Comparison of ENCODE assay signal across 17 cellular contexts in genomic region chr15:48411971-48412591, GRCh38.
DNase-seq lines count a peak whose midpoint lies in the region; TF ChIP-seq lines count a peak whose summit lies in the region.
"Had no signal": no experiment of that assay in that cellular context is flagged by ENCODE, and none has a peak within 500 bp of the region (broad histone marks: within the 10 kb centered on the region; RNA-seq: fewer than 3 reads in every experiment).

No MANE protein-coding gene starts in this region.

- peaks cover 10 to 68% (median 42%) of the 10 kb centered on the region in 5 donors for H3K4me1 ChIP-seq in subcutaneous abdominal adipose tissue (ENCODE audit: control insufficient read depth in 5 of 5, insufficient read depth in 5 of 5, low read length in 5 of 5)
- H3K4me1 ChIP-seq: parathyroid adenoma had no signal

- peak; percentile 81 for DNase-seq in GM04503 (ENCODE audit: low read depth)
- no peak for DNase-seq in chondrocyte (ENCODE audit: low spot score)
- peak; percentile 31 for DNase-seq in inferior parietal cortex (ENCODE audit: extremely low spot score)
- no peak for DNase-seq in NCI-H2029 (lab: John Stamatoyannopoulos, UW)
- DNase-seq in stimulated activated CD4-positive, alpha-beta T cell treated with anti-CD3 and anti-CD28 coated beads, Interleukin-4, amount 100 ng/mL, for 24 hours: no peak
- DNase-seq in hippocampal formation (lab: John Stamatoyannopoulos, UW): no peak
- no peak for DNase-seq in NCI-H1417 (lab: John Stamatoyannopoulos, UW)
- DNase-seq: activated CD4-positive, alpha-beta T cell treated with anti-CD3 and anti-CD28 coated beads for 36 hours; CD4-positive, alpha-beta memory T cell; GDM1; NCI-H1092 treated with DMSO at 0.1 percent for 48 hours; NCI-H446; PC-3; T-helper 17 cell had no signal

- H3K9me3 Mint-ChIP-seq in chondrocyte (ENCODE audit: low read depth): no peaks in the 10 kb centered on the region
- H3K9me3 Mint-ChIP-seq: CD4-positive, alpha-beta memory T cell; stimulated activated naive CD8-positive, alpha-beta T cell treated with anti-CD3 and anti-CD28 coated beads, Interleukin-15, Interleukin-2, amounts not matched to agents 100 ng/mL and 50 ng/mL, for 24 hours had no signal

- no peaks in the 10 kb centered on the region for H3K27me3 Mint-ChIP-seq in chondrocyte (ENCODE audit: low read depth)
- H3K27me3 Mint-ChIP-seq: activated CD4-positive, alpha-beta T cell treated with anti-CD3 and anti-CD28 coated beads for 36 hours; stimulated activated naive CD8-positive, alpha-beta T cell treated with anti-CD3 and anti-CD28 coated beads, Interleukin-15, Interleukin-2, amounts not matched to agents 100 ng/mL and 50 ng/mL, for 24 hours had no signal

- peaks cover 49% of the 10 kb centered on the region for H3K36me3 Mint-ChIP-seq in chondrocyte (ENCODE audit: low read depth)
- H3K36me3 Mint-ChIP-seq: CD4-positive, alpha-beta memory T cell had no signal

- peak; percentile 11 for TF ChIP-seq CTCF in chondrocyte (IDR thresholded peaks at IDR 0.05)

- peak overlapping the region in 2 of 5 donors; percentile 38 to 69 for H3K9ac ChIP-seq in subcutaneous abdominal adipose tissue (ENCODE audit: low read length in 5 of 5)
- H3K9ac ChIP-seq: parathyroid adenoma had no signal

- H3K4me1 Mint-ChIP-seq in chondrocyte (ENCODE audit: low read depth): peaks cover 85% of the 10 kb centered on the region
- H3K4me1 Mint-ChIP-seq: activated CD4-positive, alpha-beta T cell treated with anti-CD3 and anti-CD28 coated beads for 36 hours; CD4-positive, alpha-beta memory T cell; T-helper 17 cell had no signal

- peak overlapping the region; percentile 91 for H3K27ac ChIP-seq in subcutaneous abdominal adipose tissue (ENCODE audit: low read depth, low read length)
- H3K27ac ChIP-seq: parathyroid adenoma had no signal

- no peak overlapping the region for H3K4me3 ChIP-seq in subcutaneous abdominal adipose tissue (ENCODE audit: low read depth in 1 of 5, low read length in 5 of 5)

- peaks cover 0 to 3% (median 0%) of the 10 kb centered on the region in 5 donors for H3K27me3 ChIP-seq in subcutaneous abdominal adipose tissue (ENCODE audit: control insufficient read depth in 5 of 5, insufficient read depth in 4 of 5, low read length in 5 of 5)

- peak overlapping the region; percentile 96 for H3K27ac Mint-ChIP-seq in chondrocyte (ENCODE audit: unreplicated experiment)
- H3K27ac Mint-ChIP-seq: activated CD4-positive, alpha-beta T cell treated with anti-CD3 and anti-CD28 coated beads for 36 hours; CD4-positive, alpha-beta memory T cell; stimulated activated naive CD8-positive, alpha-beta T cell treated with anti-CD3 and anti-CD28 coated beads, Interleukin-15, Interleukin-2, amounts not matched to agents 100 ng/mL and 50 ng/mL, for 24 hours; T-helper 17 cell had no signal

- peaks cover 15 to 46% (median 21%) of the 10 kb centered on the region in 5 donors for H3K36me3 ChIP-seq in subcutaneous abdominal adipose tissue (ENCODE audit: control insufficient read depth in 5 of 5, insufficient read depth in 5 of 5, low read length in 5 of 5)

- peaks cover 0 to 2% (median 0%) of the 10 kb centered on the region in 5 donors for H3K9me3 ChIP-seq in subcutaneous abdominal adipose tissue (ENCODE audit: control insufficient read depth in 5 of 5, low read length in 5 of 5)

- peak overlapping the region; percentile 61 for H3K4me3 Mint-ChIP-seq in chondrocyte (ENCODE audit: unreplicated experiment)
- H3K4me3 Mint-ChIP-seq: activated CD4-positive, alpha-beta T cell treated with anti-CD3 and anti-CD28 coated beads for 36 hours; CD4-positive, alpha-beta memory T cell; stimulated activated naive CD8-positive, alpha-beta T cell treated with anti-CD3 and anti-CD28 coated beads, Interleukin-15, Interleukin-2, amounts not matched to agents 100 ng/mL and 50 ng/mL, for 24 hours; T-helper 17 cell had no signal

Comparison
In these comparisons a context has a peak if more than half of its experiments do, and no peak if none do; other contexts are left out.
1. DNase-seq: peak in GM04503 (single experiment) and inferior parietal cortex (single experiment); none in chondrocyte (single experiment), NCI-H2029 (single experiment), stimulated activated CD4-positive, alpha-beta T cell treated with anti-CD3 and anti-CD28 coated beads, Interleukin-4, amount 100 ng/mL, for 24 hours (single experiment), hippocampal formation (0 of 2) and NCI-H1417 (0 of 3).